In the genomic region with DNA sequence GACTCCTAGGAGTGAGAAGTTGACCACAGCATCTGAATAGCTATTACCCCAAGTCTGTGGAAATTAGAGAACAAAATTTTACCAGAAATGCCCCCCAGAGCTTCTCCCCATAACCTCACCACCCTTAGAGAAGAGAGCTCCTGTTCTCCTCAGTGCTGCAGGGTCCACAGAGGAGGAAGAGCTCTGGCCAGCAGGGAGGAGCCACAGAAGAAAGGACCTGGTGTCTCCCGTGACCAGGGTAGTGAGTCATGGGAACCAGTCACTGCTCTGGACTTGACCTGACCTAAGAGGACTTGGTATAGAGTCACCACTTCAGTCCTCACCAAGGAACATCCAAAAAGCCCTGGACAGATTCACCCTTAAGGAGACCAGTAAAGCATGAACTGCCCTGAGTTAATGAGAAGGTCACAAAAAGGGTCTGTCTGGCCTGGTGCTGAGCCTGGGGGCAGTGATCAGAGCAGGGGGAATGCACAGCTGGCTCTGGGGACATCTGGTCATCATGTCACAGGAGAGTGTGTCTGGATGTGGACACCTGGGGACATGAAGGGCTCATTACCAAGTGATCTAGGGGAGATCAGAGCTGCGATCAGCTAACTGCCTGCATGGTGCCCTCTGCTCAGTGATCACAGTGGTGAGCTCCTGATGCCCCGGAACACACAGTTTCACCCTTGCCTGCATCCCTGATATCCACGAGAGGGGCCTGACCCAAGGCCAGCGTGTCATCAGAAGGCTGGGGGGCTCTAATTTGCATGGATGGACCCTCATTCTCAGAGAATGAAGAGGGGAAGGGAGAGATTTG, we compare ENCODE assay signal across 14 cellular contexts.
DNase-seq lines count a peak whose midpoint lies in the region; ATAC-seq and TF ChIP-seq lines count a peak whose summit lies in the region.
"Had no signal": no experiment of that assay in that cellular context is flagged by ENCODE, and none has a peak within 500 bp of the region (broad histone marks: within the 10 kb centered on the region; RNA-seq: fewer than 3 reads in every experiment).

No MANE protein-coding gene starts in this region.

- in situ Hi-C loops in Caki2 (cut with HindIII; ENCODE audit: low pct_unique_long_range_greater_than_20kb, low sequenced_read_pairs): no loop called here

- POLR2A ChIA-PET in WTC11 (lab: Charles Lee): no interaction called here

- peaks cover 26 to 41% of the 10 kb centered on the region in 2 donors for H3K27me3 Mint-ChIP-seq in natural killer cell treated with Interleukin-12 subunit alpha and Interleukin-12 subunit beta and Interleukin-15 and Interleukin-18, amount 100 ng/mL, for 72 hours
- H3K27me3 Mint-ChIP-seq in WTC11 (ENCODE audit: low read depth): peaks cover 100% of the 10 kb centered on the region

- H3K9me3 Mint-ChIP-seq in natural killer cell treated with Interleukin-12 subunit alpha and Interleukin-12 subunit beta and Interleukin-15 and Interleukin-18, amount 100 ng/mL, for 72 hours: no peaks in the 10 kb centered on the region
- H3K9me3 Mint-ChIP-seq in WTC11: no peaks in the 10 kb centered on the region
- H3K9me3 Mint-ChIP-seq: activated naive CD4-positive, alpha-beta T cell treated with anti-CD3 and anti-CD28 coated beads, Interleukin-2, amount 50 U/mL, for 72 hours; effector memory CD8-positive, alpha-beta T cell had no signal

- no peak for TF ChIP-seq CTCF in WTC11 (IDR thresholded peaks at IDR 0.05)

- H3K4me3 Mint-ChIP-seq in natural killer cell treated with Interleukin-12 subunit alpha and Interleukin-12 subunit beta and Interleukin-15 and Interleukin-18, amount 100 ng/mL, for 72 hours: no peak overlapping the region
- no peak overlapping the region for H3K4me3 Mint-ChIP-seq in WTC11
- H3K4me3 Mint-ChIP-seq: effector memory CD8-positive, alpha-beta T cell had no signal

- no peak overlapping the region for H3K27ac Mint-ChIP-seq in natural killer cell treated with Interleukin-12 subunit alpha and Interleukin-12 subunit beta and Interleukin-15 and Interleukin-18, amount 100 ng/mL, for 72 hours
- H3K27ac Mint-ChIP-seq in WTC11: no peak overlapping the region
- H3K27ac Mint-ChIP-seq: effector memory CD8-positive, alpha-beta T cell had no signal

- H3K4me1 Mint-ChIP-seq in natural killer cell treated with Interleukin-12 subunit alpha and Interleukin-12 subunit beta and Interleukin-15 and Interleukin-18, amount 100 ng/mL, for 72 hours (ENCODE audit: low read depth in 2 of 2): no peaks in the 10 kb centered on the region
- H3K4me1 Mint-ChIP-seq in WTC11: no peaks in the 10 kb centered on the region

- DNase-seq in Caki2 (ENCODE audit: low read depth) (peak; percentile 41), LoVo (ENCODE audit: low spot score) (peak; percentile 22), NCI-H1417 treated with DMSO at 0.1 percent for 48 hours (lab: John Stamatoyannopoulos, UW) (no peak), WTC11 (ENCODE audit: low spot score) (no peak), NCI-H345 (lab: John Stamatoyannopoulos, UW) (no peak)
- DNase-seq in natural killer cell treated with Interleukin-12 subunit alpha and Interleukin-12 subunit beta and Interleukin-15 and Interleukin-18, amount 100 ng/mL, for 72 hours (ENCODE audit: low spot score): no peak
- DNase-seq: C1 segment of cervical spinal cord; effector memory CD8-positive, alpha-beta T cell; kidney; NCI-H446; stimulated activated CD4-positive, alpha-beta T cell treated with anti-CD3 and anti-CD28 coated beads, Interleukin-1b, Interleukin-23, amount 100 ng/mL, for 48 hours had no signal

- H3K36me3 Mint-ChIP-seq in natural killer cell treated with Interleukin-12 subunit alpha and Interleukin-12 subunit beta and Interleukin-15 and Interleukin-18, amount 100 ng/mL, for 72 hours: no peaks in the 10 kb centered on the region
- H3K36me3 Mint-ChIP-seq in WTC11: no peaks in the 10 kb centered on the region
- H3K36me3 Mint-ChIP-seq: activated naive CD4-positive, alpha-beta T cell treated with anti-CD3 and anti-CD28 coated beads, Interleukin-2, amount 50 U/mL, for 72 hours had no signal

- ATAC-seq in esophagus mucosa: peak; percentile 60
- ATAC-seq in natural killer cell treated with Interleukin-12 subunit alpha and Interleukin-12 subunit beta and Interleukin-15 and Interleukin-18, amount 100 ng/mL, for 72 hours: peak; percentile 44 to 48
- ATAC-seq in WTC11: no peak
- no peak for ATAC-seq in HG03175 (IDR thresholded peaks at IDR 0.05; ENCODE audit: unreplicated experiment)
- ATAC-seq: effector memory CD8-positive, alpha-beta T cell had no signal

- CTCF ChIA-PET in WTC11 (lab: Charles Lee): interaction anchor here (1.5 to 2.1 kb wide), 3 partner anchors 14 to 55 kb away, joined by 4 to 8 read pairs (median 8); no protein-coding TSS in a partner anchor

TF ChIP-seq in WTC11, 78 proteins besides CTCF, POLR2A, EP300 and RAD21:
- TF ChIP-seq, protein P1, sequence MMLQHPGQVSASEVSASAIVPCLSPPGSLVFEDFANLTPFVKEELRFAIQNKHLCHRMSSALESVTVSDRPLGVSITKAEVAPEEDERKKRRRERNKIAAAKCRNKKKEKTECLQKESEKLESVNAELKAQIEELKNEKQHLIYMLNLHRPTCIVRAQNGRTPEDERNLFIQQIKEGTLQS (CRISPR knock-in tag; conservative IDR thresholded peaks at IDR 0.05): no peak
- no peak for TF ChIP-seq TEAD1 (CRISPR knock-in tag; IDR thresholded peaks at IDR 0.05)
- TF ChIP-seq SP1 (CRISPR knock-in tag; conservative IDR thresholded peaks at IDR 0.05): no peak
- no peak for TF ChIP-seq PRRX2 (CRISPR knock-in tag; IDR thresholded peaks at IDR 0.05)
- TF ChIP-seq, protein P2, sequence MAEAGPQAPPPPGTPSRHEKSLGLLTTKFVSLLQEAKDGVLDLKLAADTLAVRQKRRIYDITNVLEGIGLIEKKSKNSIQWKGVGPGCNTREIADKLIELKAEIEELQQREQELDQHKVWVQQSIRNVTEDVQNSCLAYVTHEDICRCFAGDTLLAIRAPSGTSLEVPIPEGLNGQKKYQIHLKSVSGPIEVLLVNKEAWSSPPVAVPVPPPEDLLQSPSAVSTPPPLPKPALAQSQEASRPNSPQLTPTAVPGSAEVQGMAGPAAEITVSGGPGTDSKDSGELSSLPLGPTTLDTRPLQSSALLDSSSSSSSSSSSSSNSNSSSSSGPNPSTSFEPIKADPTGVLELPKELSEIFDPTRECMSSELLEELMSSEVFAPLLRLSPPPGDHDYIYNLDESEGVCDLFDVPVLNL (CRISPR knock-in tag; IDR thresholded peaks at IDR 0.05; ENCODE audit: borderline replicate concordance, low read depth): no peak
- TF ChIP-seq FOXJ3 (CRISPR knock-in tag; IDR thresholded peaks at IDR 0.05; ENCODE audit: borderline replicate concordance): no peak
- TF ChIP-seq ESRRA (CRISPR knock-in tag; IDR thresholded peaks at IDR 0.05; ENCODE audit: borderline replicate concordance): no peak
- TF ChIP-seq SMAD3 (CRISPR knock-in tag; IDR thresholded peaks at IDR 0.05; ENCODE audit: borderline replicate concordance): no peak
- TF ChIP-seq, protein P3, sequence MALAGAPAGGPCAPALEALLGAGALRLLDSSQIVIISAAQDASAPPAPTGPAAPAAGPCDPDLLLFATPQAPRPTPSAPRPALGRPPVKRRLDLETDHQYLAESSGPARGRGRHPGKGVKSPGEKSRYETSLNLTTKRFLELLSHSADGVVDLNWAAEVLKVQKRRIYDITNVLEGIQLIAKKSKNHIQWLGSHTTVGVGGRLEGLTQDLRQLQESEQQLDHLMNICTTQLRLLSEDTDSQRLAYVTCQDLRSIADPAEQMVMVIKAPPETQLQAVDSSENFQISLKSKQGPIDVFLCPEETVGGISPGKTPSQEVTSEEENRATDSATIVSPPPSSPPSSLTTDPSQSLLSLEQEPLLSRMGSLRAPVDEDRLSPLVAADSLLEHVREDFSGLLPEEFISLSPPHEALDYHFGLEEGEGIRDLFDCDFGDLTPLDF (CRISPR knock-in tag; IDR thresholded peaks at IDR 0.05): no peak

Comparison
In these comparisons a context has a peak if more than half of its experiments do, and no peak if none do; other contexts are left out.
1. DNase-seq: peak in Caki2 (single experiment) and LoVo (single experiment); none in natural killer cell treated with Interleukin-12 subunit alpha and Interleukin-12 subunit beta and Interleukin-15 and Interleukin-18, amount 100 ng/mL, for 72 hours (single experiment), NCI-H1417 treated with DMSO at 0.1 percent for 48 hours (single experiment), WTC11 (single experiment) and NCI-H345 (single experiment).
2. ATAC-seq: peak in esophagus mucosa (single experiment) and natural killer cell treated with Interleukin-12 subunit alpha and Interleukin-12 subunit beta and Interleukin-15 and Interleukin-18, amount 100 ng/mL, for 72 hours (2 of 2); none in WTC11 (single experiment) and HG03175 (single experiment).